In the genomic region with DNA sequence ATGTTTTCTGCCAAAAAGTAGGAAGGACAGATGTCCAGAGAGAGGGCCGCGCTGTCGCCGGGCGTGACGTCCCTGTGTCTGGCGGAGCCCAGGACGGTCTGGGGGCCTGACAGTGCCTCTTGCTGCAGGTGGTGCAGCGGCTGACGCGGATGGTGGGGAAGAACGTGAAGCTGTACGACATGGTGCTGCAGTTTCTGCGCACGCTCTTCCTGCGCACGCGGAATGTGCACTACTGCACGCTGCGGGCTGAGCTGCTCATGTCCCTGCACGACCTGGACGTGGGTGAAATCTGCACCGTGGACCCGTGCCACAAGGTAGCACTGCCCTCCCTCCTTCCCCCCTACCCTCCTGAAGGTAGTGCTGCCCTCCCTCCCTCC, we compare ENCODE assay signal across 21 cellular contexts. TPM values are rescaled to one million over a fixed set of nuclear protein-coding genes. Genes with fewer than 3 reads are reported as not detected.
DNase-seq lines count a peak whose midpoint lies in the region; ATAC-seq, FAIRE-seq and TF ChIP-seq lines count a peak whose summit lies in the region.
"Had no signal": no experiment of that assay in that cellular context is flagged by ENCODE, and none has a peak within 500 bp of the region (broad histone marks: within the 10 kb centered on the region; RNA-seq: fewer than 3 reads in every experiment).

No MANE protein-coding gene starts in this region.

- no peaks in the 10 kb centered on the region for H3K27me3 Mint-ChIP-seq in MCF 10A (ENCODE audit: insufficient read depth, unreplicated experiment)

- DNase-seq in cardiac fibroblast (ENCODE audit: low read depth in 2 of 2) (no peak), HepG2 (ENCODE audit: low spot score) (no peak), pancreas (peak in 2 of 6 donors; percentile 48 to 51), breast epithelium (ENCODE audit: low spot score in 2 of 2) (no peak), middle frontal gyrus (ENCODE audit: extremely low spot score, low spot score) (no peak), MCF 10A (ENCODE audit: unreplicated experiment) (no peak)
- DNase-seq: GDM1, H7, MM.1S, NCI-H1092, NCI-H1436, NCI-H1930, NCI-H510A, NCI-H748 treated with DMSO at 0.1 percent for 48 hours, SJCRH30 had no signal

- H3K9me3 ChIP-seq in HepG2 (ENCODE audit: low read length) = no peaks in the 10 kb centered on the region
- H3K9me3 ChIP-seq in pancreas = no peaks in the 10 kb centered on the region
- H3K9me3 ChIP-seq in breast epithelium = no peaks in the 10 kb centered on the region
- H3K9me3 ChIP-seq: SJCRH30 had no signal

- no peaks in the 10 kb centered on the region; the same call in 1 of the 2 replicates for H4K20me1 ChIP-seq in HepG2 (ENCODE audit: insufficient read depth, low read length)

- H3K36me3 Mint-ChIP-seq in MCF 10A (ENCODE audit: insufficient read depth, unreplicated experiment) = peaks cover 55% of the 10 kb centered on the region

- in situ Hi-C loops in HepG2 (cut with HindIII; ENCODE audit: extremely low pct_ligation_motif_present, low pct_unique_long_range_greater_than_20kb) = no loop called here

- peaks cover 5% of the 10 kb centered on the region for H3K4me1 Mint-ChIP-seq in MCF 10A (ENCODE audit: insufficient read depth, unreplicated experiment)

- H3K27ac Mint-ChIP-seq in MCF 10A (ENCODE audit: low read depth, unreplicated experiment) = no peak overlapping the region

- no peak overlapping the region for H3K4me2 ChIP-seq in HepG2 (ENCODE audit: low read depth, low read length)

- TF ChIP-seq RAD21 in HepG2 (CRISPR knock-in tag; IDR thresholded peaks at IDR 0.05) = no peak

- CTCF ChIA-PET in HepG2 (lab: Yijun Ruan, JAX; ENCODE audit: low intra/inter-chr PET ratio, low total read pairs) (interaction anchor here (0.9 to 2.1 kb wide), 2 partner anchors 26 to 74 kb away, joined by 3 to 13 read pairs; a partner anchor contains a TSS), MCF 10A (lab: Yijun Ruan, JAX) (interaction anchor here (0.6 to 1.1 kb wide), 2 partner anchors 12 to 91 kb away, joined by 3 read pairs; no protein-coding TSS in a partner anchor)

- ATAC-seq in HepG2 (no peak), pancreas (peak in 3 of 4 donors; percentile 8 to 15 (median 9)), HG03280 (IDR thresholded peaks at IDR 0.05; ENCODE audit: unreplicated experiment) (no peak)
- ATAC-seq: Panc1 had no signal

- no peak overlapping the region for H3K9ac ChIP-seq in HepG2 (ENCODE audit: insufficient read depth, low read depth, low read length)

- TF ChIP-seq EP300 in HepG2 (IDR thresholded peaks at IDR 0.05; ENCODE audit: low read depth in 2 of 2, low read length in 2 of 2) (no peak), HepG2 (CRISPR knock-in tag; IDR thresholded peaks at IDR 0.05; ENCODE audit: borderline replicate concordance) (no peak)

- WGBS in HepG2 (ENCODE audit: low lambda C conversion rate) = 91% methylated on average over 22 of the region's 24 CpGs
- 85 to 89% methylated on average over 24 of the region's 24 CpGs for WGBS in pancreas, 2 donors

- BruUV-seq in HepG2 (replicated peaks; lab: Mats Ljungman, UMichigan) (no TSS peak), MCF 10A (replicated peaks; lab: Mats Ljungman, UMichigan) (no TSS peak)

- POLR2A ChIA-PET in HepG2 (lab: Yijun Ruan, JAX) = interaction anchor here (2.7 to 14.2 kb wide), 2 partner anchors 14 to 20 kb away, joined by 18 to 317 read pairs; a partner anchor contains a TSS
- POLR2A ChIA-PET in MCF 10A (lab: Yijun Ruan, JAX) = interaction anchor here (0.5 kb wide), 1 partner anchor 9 kb away, joined by 3 read pairs; no protein-coding TSS in a partner anchor

- no peak overlapping the region for H3K4me3 ChIP-seq in cardiac fibroblast (replicated peaks in 1 of 2; ENCODE audit: low read depth in 2 of 2, low read length in 2 of 2)
- H3K4me3 ChIP-seq in HepG2 (replicated peaks in 1 of 3; ENCODE audit: insufficient read depth in 1 of 3, low read depth in 2 of 3, low read length in 3 of 3) = no peak overlapping the region
- H3K4me3 ChIP-seq in pancreas = no peak overlapping the region
- no peak overlapping the region for H3K4me3 ChIP-seq in breast epithelium
- H3K4me3 ChIP-seq: SJCRH30 had no signal

- no peaks in the 10 kb centered on the region for H3K79me2 ChIP-seq in HepG2 (ENCODE audit: insufficient read depth, low read length)

- intact Hi-C loops in HepG2 (cut with micrococcal nuclease; ENCODE audit: unreplicated experiment) = no loop called here
- intact Hi-C loops in pancreas (cut with DNase I) = no loop called here
- intact Hi-C loops in breast epithelium (cut with DNase I; ENCODE audit: low total_unique reads) = no loop called here
- intact Hi-C loops in MCF 10A (cut with micrococcal nuclease) = no loop called here

- peaks cover 13 to 20% of the 10 kb centered on the region in 2 experiments; a peak in 4 of 5 replicates for H3K36me3 ChIP-seq in HepG2 (replicated peaks in 1 of 2; ENCODE audit: control insufficient read depth in 1 of 2, insufficient read depth in 2 of 2, low read length in 2 of 2)
- peaks cover 0 to 5% (median 0%) of the 10 kb centered on the region in 3 donors for H3K36me3 ChIP-seq in pancreas
- H3K36me3 ChIP-seq in breast epithelium = no peaks in the 10 kb centered on the region

- H2AFZ ChIP-seq in HepG2 (ENCODE audit: low read length) = no peak overlapping the region

- peaks cover 8% of the 10 kb centered on the region for H3K4me1 ChIP-seq in HepG2 (ENCODE audit: insufficient read depth, low read length)
- H3K4me1 ChIP-seq in pancreas = no peaks in the 10 kb centered on the region
- H3K4me1 ChIP-seq in breast epithelium = no peaks in the 10 kb centered on the region
- H3K4me1 ChIP-seq: SJCRH30 had no signal

- no peak for FAIRE-seq in HepG2 (lab: Jason Lieb, UNC)
- FAIRE-seq in pancreas (lab: Jason Lieb, UNC) = no peak
- FAIRE-seq: D721Med had no signal

- H3K27ac ChIP-seq in 22Rv1 = peak overlapping the region; percentile 45
- H3K27ac ChIP-seq in HepG2 (ENCODE audit: extremely low read length, insufficient read depth, low read length) = no peak overlapping the region
- no peak overlapping the region for H3K27ac ChIP-seq in pancreas
- H3K27ac ChIP-seq in breast epithelium = no peak overlapping the region
- H3K27ac ChIP-seq: SJCRH30 had no signal

- no peaks in the 10 kb centered on the region for H3K9me3 Mint-ChIP-seq in MCF 10A (ENCODE audit: unreplicated experiment)

- TF ChIP-seq CTCF in 22Rv1 (IDR thresholded peaks at IDR 0.05) = no peak
- peak; percentile 0 for TF ChIP-seq CTCF in cardiac fibroblast (IDR thresholded peaks at IDR 0.05; ENCODE audit: low read depth, low read length)
- no peak for TF ChIP-seq CTCF in HepG2 (CRISPR knock-in tag; IDR thresholded peaks at IDR 0.05)
- TF ChIP-seq CTCF in pancreas (IDR thresholded peaks at IDR 0.05) = no peak
- no peak for TF ChIP-seq CTCF in breast epithelium (IDR thresholded peaks at IDR 0.05)
- no peak for TF ChIP-seq CTCF in MCF 10A (IDR thresholded peaks at IDR 0.05; ENCODE audit: unreplicated experiment)

- TF ChIP-seq POLR2A in HepG2 (IDR thresholded peaks at IDR 0.05; ENCODE audit: insufficient read depth in 1 of 2, low read depth in 2 of 2, low read length in 2 of 2) = no peak
- TF ChIP-seq POLR2A in breast epithelium (IDR thresholded peaks at IDR 0.05) = no peak

- H3K27me3 ChIP-seq in HepG2 (ENCODE audit: control insufficient read depth in 1 of 2, insufficient read depth in 2 of 2, low read length in 2 of 2) (no peaks in the 10 kb centered on the region), pancreas (no peaks in the 10 kb centered on the region), breast epithelium (no peaks in the 10 kb centered on the region)
- H3K27me3 ChIP-seq: SJCRH30 had no signal

- H3K4me3 Mint-ChIP-seq in MCF 10A (ENCODE audit: unreplicated experiment) = no peak overlapping the region
- H3K4me3 Mint-ChIP-seq: CD14-positive monocyte had no signal

RNA-seq across cellular contexts. Expression of a gene that starts 7.8 kb away (rescaled TPM):
- total RNA-seq in HepG2 (2016; rRNA removed; fragmentation: Illumina TruSeq; extraction: Trizol) (38.7 and 45.8 TPM in 2 replicates), pancreas (10 to 100 TPM; 22.3 to 34.0 (median 29.0) TPM), breast epithelium (10 to 100 TPM; 32.6 to 39.2 (median 38.7) TPM), MCF 10A (2022) (38.0 and 40.5 TPM in 2 replicates)
- 11.1 and 13.7 TPM in 2 replicates for total RNA-seq in HepG2 (2016; cell fraction: cytosol; rRNA removed; fragmentation: Illumina TruSeq; extraction: Trizol; ENCODE audit: low read depth)
- total RNA-seq in HepG2 (2016; cell fraction: insoluble cytoplasmic fraction; rRNA removed; fragmentation: Illumina TruSeq; extraction: Trizol) = 33.9 and 46.1 TPM in 2 replicates
- total RNA-seq in HepG2 (2016; cell fraction: membrane; rRNA removed; fragmentation: Illumina TruSeq; extraction: Trizol) = 31.9 and 34.1 TPM in 2 replicates
- 19.5 and 22.8 TPM in 2 replicates for total RNA-seq in HepG2 (2016; cell fraction: nucleus; rRNA removed; fragmentation: Illumina TruSeq; extraction: Trizol)
- polyA plus RNA-seq in HepG2 (2011; rRNA removed) (26.5 and 38.0 TPM in 2 replicates), pancreas (10 to 100 TPM; 28.7 to 34.2 TPM)
- 31.2 and 47.6 TPM in 2 replicates for polyA plus RNA-seq in HepG2 (2011; cell fraction: cytosol; rRNA removed)
- 58.0 and 66.2 TPM in 2 replicates for polyA plus RNA-seq in HepG2 (2011; cell fraction: nucleus; rRNA removed)
- 37.0 and 38.0 TPM in 2 replicates for polyA plus RNA-seq in HepG2 (2012)
- polyA plus RNA-seq in HepG2 (2016; cell fraction: cytosol; fragmentation: Illumina TruSeq; extraction: Trizol; ENCODE audit: low read depth) = 13.2 and 13.7 TPM in 2 replicates
- 38.8 and 48.5 TPM in 2 replicates for polyA plus RNA-seq in HepG2 (2016; cell fraction: insoluble cytoplasmic fraction; fragmentation: Illumina TruSeq; extraction: Trizol; ENCODE audit: low read depth)
- polyA plus RNA-seq in HepG2 (2016; cell fraction: membrane; fragmentation: Illumina TruSeq; extraction: Trizol; ENCODE audit: low read depth) = 24.3 and 28.9 TPM in 2 replicates
- 40.4 and 45.0 TPM in 2 replicates for polyA plus RNA-seq in HepG2 (2016; cell fraction: nucleus; fragmentation: Illumina TruSeq; extraction: Trizol; ENCODE audit: insufficient read depth, low read depth)
- polyA minus RNA-seq in HepG2 (2011; rRNA and poly(A)+ RNA removed; ENCODE audit: low replicate concordance) = 63.2 and 70.3 TPM in 2 replicates
- polyA minus RNA-seq in HepG2 (2011; cell fraction: cytosol; rRNA and poly(A)+ RNA removed) = 28.7 and 31.0 TPM in 2 replicates
- polyA minus RNA-seq in HepG2 (2011; cell fraction: nucleus; rRNA and poly(A)+ RNA removed) = 10.3 and 11.6 TPM in 2 replicates

RNA-seq across cellular contexts. Expression of a gene that starts 11.8 kb away (rescaled TPM):
- not detected in 2 replicates for total RNA-seq in HepG2 (2016; rRNA removed; fragmentation: Illumina TruSeq; extraction: Trizol)
- not detected in 2 replicates for total RNA-seq in HepG2 (2016; cell fraction: cytosol; rRNA removed; fragmentation: Illumina TruSeq; extraction: Trizol; ENCODE audit: low read depth)
- not detected in 2 replicates for total RNA-seq in HepG2 (2016; cell fraction: insoluble cytoplasmic fraction; rRNA removed; fragmentation: Illumina TruSeq; extraction: Trizol)
- not detected in 2 replicates for total RNA-seq in HepG2 (2016; cell fraction: membrane; rRNA removed; fragmentation: Illumina TruSeq; extraction: Trizol)
- not detected in 2 replicates for total RNA-seq in HepG2 (2016; cell fraction: nucleus; rRNA removed; fragmentation: Illumina TruSeq; extraction: Trizol)
- not detected in 2 replicates for polyA plus RNA-seq in HepG2 (2011; rRNA removed)
- not detected in 2 replicates for polyA plus RNA-seq in HepG2 (2011; cell fraction: cytosol; rRNA removed)
- polyA plus RNA-seq in HepG2 (2011; cell fraction: nucleus; rRNA removed) = 0.45 and 0.50 TPM in 2 replicates
- polyA plus RNA-seq in HepG2 (2012) = 0.27 and 0.35 TPM in 2 replicates
- not detected in 2 replicates for polyA plus RNA-seq in HepG2 (2016; cell fraction: cytosol; fragmentation: Illumina TruSeq; extraction: Trizol; ENCODE audit: low read depth)
- polyA plus RNA-seq in HepG2 (2016; cell fraction: insoluble cytoplasmic fraction; fragmentation: Illumina TruSeq; extraction: Trizol; ENCODE audit: low read depth) = not detected in 2 replicates
- polyA plus RNA-seq in HepG2 (2016; cell fraction: membrane; fragmentation: Illumina TruSeq; extraction: Trizol; ENCODE audit: low read depth) = not detected in 2 replicates
- polyA plus RNA-seq in HepG2 (2016; cell fraction: nucleus; fragmentation: Illumina TruSeq; extraction: Trizol; ENCODE audit: insufficient read depth, low read depth) = not detected in 2 replicates
- polyA minus RNA-seq in HepG2 (2011; rRNA and poly(A)+ RNA removed; ENCODE audit: low replicate concordance) = 0.23 TPM in 1 of 2 replicates, not detected in the other
- polyA minus RNA-seq in HepG2 (2011; cell fraction: cytosol; rRNA and poly(A)+ RNA removed) = not detected in 2 replicates
- not detected in 2 replicates for polyA minus RNA-seq in HepG2 (2011; cell fraction: nucleus; rRNA and poly(A)+ RNA removed)
- not detected for total RNA-seq in pancreas
- polyA plus RNA-seq in pancreas = under 1 TPM in 1 of 2 donors, not detected in 1; 0.23 TPM
- total RNA-seq in breast epithelium = not detected
- total RNA-seq in MCF 10A (2022) = not detected in 2 replicates
- total RNA-seq: H7, LHCN-M2, SJCRH30 had no signal
- polyA plus RNA-seq: CD14-positive monocyte had no signal

RNA-seq across cellular contexts. Expression of a gene that starts 14.6 kb away (rescaled TPM):
- total RNA-seq in HepG2 (2016; rRNA removed; fragmentation: Illumina TruSeq; extraction: Trizol) (7.0 and 14.2 TPM in 2 replicates), pancreas (1 to 10 TPM; 2.5 to 6.8 (median 4.3) TPM), breast epithelium (1 to 10 TPM; 2.9 to 5.4 (median 3.7) TPM), MCF 10A (2022) (20.6 and 21.9 TPM in 2 replicates)
- 1.3 and 1.5 TPM in 2 replicates for total RNA-seq in HepG2 (2016; cell fraction: cytosol; rRNA removed; fragmentation: Illumina TruSeq; extraction: Trizol; ENCODE audit: low read depth)
- total RNA-seq in HepG2 (2016; cell fraction: insoluble cytoplasmic fraction; rRNA removed; fragmentation: Illumina TruSeq; extraction: Trizol) = 6.7 and 14.2 TPM in 2 replicates
- 5.1 and 6.1 TPM in 2 replicates for total RNA-seq in HepG2 (2016; cell fraction: membrane; rRNA removed; fragmentation: Illumina TruSeq; extraction: Trizol)
- total RNA-seq in HepG2 (2016; cell fraction: nucleus; rRNA removed; fragmentation: Illumina TruSeq; extraction: Trizol) = 10.4 and 11.5 TPM in 2 replicates
- polyA plus RNA-seq in HepG2 (2011; rRNA removed) (11.1 and 16.4 TPM in 2 replicates), pancreas (1 to 10 TPM; 1.4 to 3.0 TPM)
- 14.3 and 20.7 TPM in 2 replicates for polyA plus RNA-seq in HepG2 (2011; cell fraction: cytosol; rRNA removed)
- polyA plus RNA-seq in HepG2 (2011; cell fraction: nucleus; rRNA removed) = 17.2 and 18.2 TPM in 2 replicates
- polyA plus RNA-seq in HepG2 (2012) = 6.6 and 10.2 TPM in 2 replicates
- polyA plus RNA-seq in HepG2 (2016; cell fraction: cytosol; fragmentation: Illumina TruSeq; extraction: Trizol; ENCODE audit: low read depth) = 1.1 and 1.2 TPM in 2 replicates
- 7.9 and 8.2 TPM in 2 replicates for polyA plus RNA-seq in HepG2 (2016; cell fraction: insoluble cytoplasmic fraction; fragmentation: Illumina TruSeq; extraction: Trizol; ENCODE audit: low read depth)
- 3.0 and 3.1 TPM in 2 replicates for polyA plus RNA-seq in HepG2 (2016; cell fraction: membrane; fragmentation: Illumina TruSeq; extraction: Trizol; ENCODE audit: low read depth)
- polyA plus RNA-seq in HepG2 (2016; cell fraction: nucleus; fragmentation: Illumina TruSeq; extraction: Trizol; ENCODE audit: insufficient read depth, low read depth) = 20.6 and 20.8 TPM in 2 replicates
- 13.4 and 50.2 TPM in 2 replicates for polyA minus RNA-seq in HepG2 (2011; rRNA and poly(A)+ RNA removed; ENCODE audit: low replicate concordance)
- 29.6 and 30.9 TPM in 2 replicates for polyA minus RNA-seq in HepG2 (2011; cell fraction: cytosol; rRNA and poly(A)+ RNA removed)
- polyA minus RNA-seq in HepG2 (2011; cell fraction: nucleus; rRNA and poly(A)+ RNA removed) = 6.3 and 7.8 TPM in 2 replicates

RNA-seq across cellular contexts. Expression of a gene that starts 21.8 kb away (rescaled TPM):
- 412 and 481 TPM in 2 replicates for total RNA-seq in HepG2 (2016; rRNA removed; fragmentation: Illumina TruSeq; extraction: Trizol)
- total RNA-seq in HepG2 (2016; cell fraction: cytosol; rRNA removed; fragmentation: Illumina TruSeq; extraction: Trizol; ENCODE audit: low read depth) = 96.3 and 106 TPM in 2 replicates
- 424 and 467 TPM in 2 replicates for total RNA-seq in HepG2 (2016; cell fraction: insoluble cytoplasmic fraction; rRNA removed; fragmentation: Illumina TruSeq; extraction: Trizol)
- 128 TPM in 2 replicates for total RNA-seq in HepG2 (2016; cell fraction: membrane; rRNA removed; fragmentation: Illumina TruSeq; extraction: Trizol)
- total RNA-seq in HepG2 (2016; cell fraction: nucleus; rRNA removed; fragmentation: Illumina TruSeq; extraction: Trizol) = 195 and 203 TPM in 2 replicates
- 182 and 243 TPM in 2 replicates for polyA plus RNA-seq in HepG2 (2011; rRNA removed)
- 251 and 293 TPM in 2 replicates for polyA plus RNA-seq in HepG2 (2011; cell fraction: cytosol; rRNA removed)
- polyA plus RNA-seq in HepG2 (2011; cell fraction: nucleus; rRNA removed) = 210 and 235 TPM in 2 replicates
- 190 and 205 TPM in 2 replicates for polyA plus RNA-seq in HepG2 (2012)
- 115 and 121 TPM in 2 replicates for polyA plus RNA-seq in HepG2 (2016; cell fraction: cytosol; fragmentation: Illumina TruSeq; extraction: Trizol; ENCODE audit: low read depth)
- polyA plus RNA-seq in HepG2 (2016; cell fraction: insoluble cytoplasmic fraction; fragmentation: Illumina TruSeq; extraction: Trizol; ENCODE audit: low read depth) = 587 and 625 TPM in 2 replicates
- polyA plus RNA-seq in HepG2 (2016; cell fraction: membrane; fragmentation: Illumina TruSeq; extraction: Trizol; ENCODE audit: low read depth) = 115 and 122 TPM in 2 replicates
- polyA plus RNA-seq in HepG2 (2016; cell fraction: nucleus; fragmentation: Illumina TruSeq; extraction: Trizol; ENCODE audit: insufficient read depth, low read depth) = 355 and 369 TPM in 2 replicates
- 270 and 721 TPM in 2 replicates for polyA minus RNA-seq in HepG2 (2011; rRNA and poly(A)+ RNA removed; ENCODE audit: low replicate concordance)
- 140 and 144 TPM in 2 replicates for polyA minus RNA-seq in HepG2 (2011; cell fraction: cytosol; rRNA and poly(A)+ RNA removed)
- 74.6 and 75.6 TPM in 2 replicates for polyA minus RNA-seq in HepG2 (2011; cell fraction: nucleus; rRNA and poly(A)+ RNA removed)
- 10 to 100 TPM; 40.9 to 87.6 (median 64.7) TPM for total RNA-seq in pancreas
- 100 to 1,000 TPM in 1 of 2 donors, 10 to 100 TPM in 1; 96.2 to 143 TPM for polyA plus RNA-seq in pancreas
- 100 to 1,000 TPM; 112 to 188 (median 183) TPM for total RNA-seq in breast epithelium
- total RNA-seq in MCF 10A (2022) = 171 and 180 TPM in 2 replicates

RNA-seq across cellular contexts. Expression of a gene that starts 32.2 kb away (rescaled TPM):
- total RNA-seq in HepG2 (2016; rRNA removed; fragmentation: Illumina TruSeq; extraction: Trizol) (0.38 and 1.0 TPM in 2 replicates), pancreas (under 1 TPM in 2 of 6 donors, not detected in 4; 0.12 to 0.19 TPM), breast epithelium (not detected), MCF 10A (2022) (not detected in 2 replicates)
- 0.97 and 1.3 TPM in 2 replicates for total RNA-seq in HepG2 (2016; cell fraction: cytosol; rRNA removed; fragmentation: Illumina TruSeq; extraction: Trizol; ENCODE audit: low read depth)
- 0.51 and 0.97 TPM in 2 replicates for total RNA-seq in HepG2 (2016; cell fraction: insoluble cytoplasmic fraction; rRNA removed; fragmentation: Illumina TruSeq; extraction: Trizol)
- total RNA-seq in HepG2 (2016; cell fraction: membrane; rRNA removed; fragmentation: Illumina TruSeq; extraction: Trizol) = 0.74 and 0.76 TPM in 2 replicates
- 0.60 and 0.81 TPM in 2 replicates for total RNA-seq in HepG2 (2016; cell fraction: nucleus; rRNA removed; fragmentation: Illumina TruSeq; extraction: Trizol)
- polyA plus RNA-seq in HepG2 (2011; rRNA removed) (0.07 and 0.20 TPM in 2 replicates), pancreas (under 1 TPM; 0.21 to 0.42 TPM)
- 0.09 and 0.16 TPM in 2 replicates for polyA plus RNA-seq in HepG2 (2011; cell fraction: cytosol; rRNA removed)
- polyA plus RNA-seq in HepG2 (2011; cell fraction: nucleus; rRNA removed) = 0.33 and 0.50 TPM in 2 replicates
- 0.21 and 0.60 TPM in 2 replicates for polyA plus RNA-seq in HepG2 (2012)
- 0.59 and 0.93 TPM in 2 replicates for polyA plus RNA-seq in HepG2 (2016; cell fraction: cytosol; fragmentation: Illumina TruSeq; extraction: Trizol; ENCODE audit: low read depth)
- 0.58 and 0.62 TPM in 2 replicates for polyA plus RNA-seq in HepG2 (2016; cell fraction: insoluble cytoplasmic fraction; fragmentation: Illumina TruSeq; extraction: Trizol; ENCODE audit: low read depth)
- 0.52 and 0.70 TPM in 2 replicates for polyA plus RNA-seq in HepG2 (2016; cell fraction: membrane; fragmentation: Illumina TruSeq; extraction: Trizol; ENCODE audit: low read depth)
- polyA plus RNA-seq in HepG2 (2016; cell fraction: nucleus; fragmentation: Illumina TruSeq; extraction: Trizol; ENCODE audit: insufficient read depth, low read depth) = 1.2 and 1.8 TPM in 2 replicates
- 0.12 and 0.20 TPM in 2 replicates for polyA minus RNA-seq in HepG2 (2011; rRNA and poly(A)+ RNA removed; ENCODE audit: low replicate concordance)
- not detected in 2 replicates for polyA minus RNA-seq in HepG2 (2011; cell fraction: cytosol; rRNA and poly(A)+ RNA removed)
- polyA minus RNA-seq in HepG2 (2011; cell fraction: nucleus; rRNA and poly(A)+ RNA removed) = not detected in 2 replicates
- polyA plus RNA-seq: CD14-positive monocyte had no signal

Comparison
In these comparisons a context has a peak if more than half of its experiments do, and no peak if none do; other contexts are left out.
1. ATAC-seq: peak in pancreas (3 of 4); none in HepG2 (single experiment) and HG03280 (single experiment).